18 cellular contexts compared by ENCODE assay signal in genomic region chr13:113625965-113626661, GRCh38. TPM values are rescaled to one million over a fixed set of nuclear protein-coding genes. Genes with fewer than 3 reads are reported as not detected.
A peak's percentile ranks its signal among the peaks of the same experiment; 100 is the strongest.
DNase-seq lines count a peak whose midpoint lies in the region; ATAC-seq, FAIRE-seq and TF ChIP-seq lines count a peak whose summit lies in the region.
"Had no signal": no experiment of that assay in that cellular context is flagged by ENCODE, and none has a peak within 500 bp of the region (broad histone marks: within the 10 kb centered on the region; RNA-seq: fewer than 3 reads in every experiment).

No MANE protein-coding gene starts in this region.

- H4K91ac ChIP-seq in IMR-90 (ENCODE audit: insufficient read depth, low read depth, low read length) (peak overlapping the region; percentile 44; the same call in 1 of the 2 replicates), H1 (replicated peaks; ENCODE audit: insufficient read length, low read length) (peak overlapping the region; percentile 54)

- H3K23ac ChIP-seq in IMR-90 (ENCODE audit: low read depth, low read length) (no peak overlapping the region), H1 (ENCODE audit: insufficient read length) (no peak overlapping the region)

- in situ Hi-C loops in IMR-90 (cut with MboI; ENCODE audit: low sequenced_read_pairs) = no loop called here

- H3K79me1 ChIP-seq in IMR-90 (ENCODE audit: low read depth in 1 of 2, low read length in 2 of 2) (peaks cover 19 to 77% of the 10 kb centered on the region in 2 experiments), H1 (ENCODE audit: low read depth, low read length) (peaks cover 12% of the 10 kb centered on the region)

- POLR2A ChIA-PET in IMR-90 (lab: Charles Lee; ENCODE audit: unreplicated experiment) = no interaction called here
- POLR2A ChIA-PET in H1 (lab: Charles Lee; ENCODE audit: partially characterized antibody) = no interaction called here

- H2BK15ac ChIP-seq in IMR-90 (ENCODE audit: low read depth, low read length) (peak overlapping the region; percentile 10; the same call in 1 of the 3 replicates), H1 (ENCODE audit: low read length) (no peak overlapping the region)

- dilution Hi-C loops in IMR-90 (cut with HindIII; ENCODE audit: low sequenced_read_pairs, unreplicated experiment) = no loop called here

- H3K4ac ChIP-seq in IMR-90 (ENCODE audit: low read depth, low read length) (peak overlapping the region; percentile 75), H1 (replicated peaks; ENCODE audit: insufficient read length, low read depth, low read length) (no peak overlapping the region)

- peak overlapping the region; percentile 76 for H4K5ac ChIP-seq in IMR-90 (ENCODE audit: low read depth, low read length)
- H4K5ac ChIP-seq in H1 (ENCODE audit: insufficient read length, low read depth, low read length) = no peak overlapping the region

- DNase-seq in AG10803 (ENCODE audit: low read depth) = peak; percentile 74
- peak; percentile 50 for DNase-seq in IMR-90
- DNase-seq in H1 (ENCODE audit: low read depth in 1 of 2, low spot score in 2 of 2) = no peak
- DNase-seq in mesothelial cell of epicardium (ENCODE audit: low spot score in 2 of 2, unreplicated experiment in 2 of 2) = no peak
- DNase-seq in substantia nigra (lab: John Stamatoyannopoulos, UW) = no peak
- DNase-seq in activated T-cell treated with anti-CD3 and anti-CD28 coated beads, Interleukin-2, amount 50 U/mL, for 4 hours = no peak
- DNase-seq: activated CD4-positive, alpha-beta T cell treated with anti-CD3 and anti-CD28 coated beads for 4 hours; activated T-cell treated with anti-CD3 and anti-CD28 coated beads, Interleukin-2, amount 50 U/mL, for 48 hours; body of pancreas; stimulated activated CD4-positive, alpha-beta T cell treated with anti-CD3 and anti-CD28 coated beads, Interleukin-2, amount 100 ng/mL, for 48 hours had no signal

- peak overlapping the region; percentile 93 for H3K4me2 ChIP-seq in IMR-90 (ENCODE audit: low read depth, low read length)
- H3K4me2 ChIP-seq in H1 (ENCODE audit: insufficient read depth in 1 of 2, low read depth in 2 of 2, low read length in 2 of 2) = no peak overlapping the region

- peak overlapping the region; percentile 71 for H3K14ac ChIP-seq in IMR-90 (replicated peaks; ENCODE audit: low read depth, low read length)
- no peak overlapping the region for H3K14ac ChIP-seq in H1 (ENCODE audit: insufficient read length)

- H3K27me3 ChIP-seq in IMR-90 (ENCODE audit: control insufficient read depth, insufficient read depth, low read length) (no peaks in the 10 kb centered on the region), H1 (replicated peaks in 1 of 4; ENCODE audit: control insufficient read depth in 3 of 4, extremely low read depth in 1 of 4, insufficient read depth in 3 of 4, low read length in 3 of 4) (no peaks in the 10 kb centered on the region)
- H3K27me3 ChIP-seq: body of pancreas had no signal

- peak overlapping the region; percentile 69 for H2BK120ac ChIP-seq in IMR-90 (ENCODE audit: low read depth, low read length)
- no peak overlapping the region for H2BK120ac ChIP-seq in H1 (replicated peaks; ENCODE audit: low read depth, low read length)

- no peak for TF ChIP-seq RAD21 in IMR-90 (IDR thresholded peaks at IDR 0.05; ENCODE audit: low read length)
- no peak for TF ChIP-seq RAD21 in H1 (IDR thresholded peaks at IDR 0.05 in 1 of 2, conservative IDR thresholded peaks at IDR 0.05 in 1 of 2; ENCODE audit: low read depth in 2 of 2, low read length in 2 of 2)

- ATAC-seq in IMR-90 (ENCODE audit: low read depth) (peak; percentile 82), GM18868 (IDR thresholded peaks at IDR 0.05; ENCODE audit: unreplicated experiment) (no peak), GM18870 (IDR thresholded peaks at IDR 0.05; ENCODE audit: unreplicated experiment) (no peak)
- no peak for ATAC-seq in activated T-cell treated with anti-CD3 and anti-CD28 coated beads, Interleukin-2, amount 50 U/mL, for 4 hours
- ATAC-seq: body of pancreas; stimulated activated memory B cell treated with anti-CD40 and anti-IgM and Interleukin-4, amounts not matched to agents 10 μg/mL and 1 μg/mL and 100 μg/mL, for 72 hours had no signal

- H3K4me3 Mint-ChIP-seq in mesothelial cell of epicardium = no peak overlapping the region
- H3K4me3 Mint-ChIP-seq in activated T-cell treated with anti-CD3 and anti-CD28 coated beads, Interleukin-2, amount 50 U/mL, for 4 hours = no peak overlapping the region
- H3K4me3 Mint-ChIP-seq: stimulated activated memory B cell treated with anti-CD40 and anti-IgM and Interleukin-4, amounts not matched to agents 10 μg/mL and 1 μg/mL and 100 μg/mL, for 72 hours had no signal

- H3K9me3 Mint-ChIP-seq in mesothelial cell of epicardium = no peaks in the 10 kb centered on the region
- no peaks in the 10 kb centered on the region for H3K9me3 Mint-ChIP-seq in activated T-cell treated with anti-CD3 and anti-CD28 coated beads, Interleukin-2, amount 50 U/mL, for 4 hours
- H3K9me3 Mint-ChIP-seq: stimulated activated memory B cell treated with anti-CD40 and anti-IgM and Interleukin-4, amounts not matched to agents 10 μg/mL and 1 μg/mL and 100 μg/mL, for 72 hours had no signal

- H3K18ac ChIP-seq in IMR-90 (ENCODE audit: low read depth, low read length) = peak overlapping the region; percentile 97
- no peak overlapping the region for H3K18ac ChIP-seq in H1 (ENCODE audit: extremely low read depth, low read length)

- BruUV-seq in IMR-90 (replicated peaks; lab: Mats Ljungman, UMichigan) = no TSS peak

- peak overlapping the region; percentile 35 for H2AK9ac ChIP-seq in IMR-90 (replicated peaks; ENCODE audit: low read depth, low read length, poor library complexity)

- H3K27ac ChIP-seq in IMR-90 (ENCODE audit: insufficient read depth, low read length) (peak overlapping the region; percentile 93), H1 (ENCODE audit: low read depth, low read length) (no peak overlapping the region), substantia nigra (ENCODE audit: low read depth, low read length, poor library complexity, severe bottlenecking) (no peak overlapping the region)
- H3K27ac ChIP-seq: body of pancreas, C4-2B had no signal

- peaks cover 0 to 28% of the 10 kb centered on the region in 2 experiments; a peak in 2 of 4 replicates for H3K79me2 ChIP-seq in H1 (ENCODE audit: control insufficient read depth in 1 of 2, insufficient read depth in 2 of 2, low read length in 2 of 2)

- peaks cover 13% of the 10 kb centered on the region for H3K4me1 ChIP-seq in IMR-90 (ENCODE audit: control insufficient read depth, insufficient read depth, low read length)
- H3K4me1 ChIP-seq in H1 (replicated peaks in 1 of 4; ENCODE audit: control insufficient read depth in 3 of 4, insufficient read depth in 4 of 4, low read length in 3 of 4) = no peaks in the 10 kb centered on the region
- H3K4me1 ChIP-seq: body of pancreas had no signal

- no peak for TF ChIP-seq EP300 in H1 (IDR thresholded peaks at IDR 0.05; ENCODE audit: borderline replicate concordance in 1 of 2, low read depth in 2 of 2, low read length in 2 of 2)

- H4K8ac ChIP-seq in IMR-90 (ENCODE audit: low read depth in 2 of 2, low read length in 2 of 2) (peak overlapping the region in 1 of 2 experiments; percentile 50; a peak in 2 of 4 replicates), H1 (ENCODE audit: extremely low read depth, insufficient read depth, low read length) (no peak overlapping the region)

- H4K20me1 ChIP-seq in IMR-90 (ENCODE audit: insufficient read depth, low read length) = peaks cover 64% of the 10 kb centered on the region
- H4K20me1 ChIP-seq in H1 (replicated peaks in 1 of 2; ENCODE audit: control insufficient read depth in 1 of 2, insufficient read depth in 2 of 2, low read length in 2 of 2) = peaks cover 9 to 10% of the 10 kb centered on the region in 2 experiments

- no peaks in the 10 kb centered on the region for H3K23me2 ChIP-seq in H1 (ENCODE audit: low read depth, low read length)

- peak overlapping the region; percentile 78 for H2BK20ac ChIP-seq in IMR-90 (ENCODE audit: low read depth, low read length)
- no peak overlapping the region for H2BK20ac ChIP-seq in H1 (ENCODE audit: low read length)

- no peak overlapping the region for H3K56ac ChIP-seq in IMR-90 (ENCODE audit: extremely low read depth, insufficient read depth, low read length)
- H3K56ac ChIP-seq in H1 (replicated peaks; ENCODE audit: insufficient read length, low read depth, low read length) = no peak overlapping the region

- 78% methylated on average over 12 of the region's 20 CpGs; no CpG with 5 or more reads in 1 of the 2 experiments for WGBS in IMR-90 (ENCODE audit: extremely low coverage in 2 of 2, insufficient read length in 1 of 2), 2 experiments
- WGBS in H1 (ENCODE audit: extremely low coverage in 1 of 2, insufficient coverage in 1 of 2, insufficient read length in 1 of 2, insufficient replicate concordance in 2 of 2, low coverage in 1 of 2, low lambda C conversion rate in 2 of 2, missing lambda C conversion rate in 1 of 2), 2 experiments = 91% methylated on average over 20 of the region's 20 CpGs; no CpG with 5 or more reads in 1 of the 2 experiments

- H3K9me3 ChIP-seq in IMR-90 (ENCODE audit: control insufficient read depth, insufficient read depth, low read length) = no peaks in the 10 kb centered on the region
- peaks cover 0 to 14% of the 10 kb centered on the region in 2 experiments; a peak in 1 of 4 replicates for H3K9me3 ChIP-seq in H1 (ENCODE audit: insufficient read depth in 2 of 2, low read depth in 1 of 2, low read length in 1 of 2)
- H3K9me3 ChIP-seq: body of pancreas had no signal

- H2BK5ac ChIP-seq in IMR-90 (ENCODE audit: low read depth, low read length, poor library complexity, severe bottlenecking) (peak overlapping the region; percentile 78), H1 (ENCODE audit: low read depth, low read length) (no peak overlapping the region)

- peaks cover 11% of the 10 kb centered on the region for H3K4me1 Mint-ChIP-seq in mesothelial cell of epicardium
- no peaks in the 10 kb centered on the region for H3K4me1 Mint-ChIP-seq in activated T-cell treated with anti-CD3 and anti-CD28 coated beads, Interleukin-2, amount 50 U/mL, for 4 hours (ENCODE audit: low read depth)
- H3K4me1 Mint-ChIP-seq: stimulated activated memory B cell treated with anti-CD40 and anti-IgM and Interleukin-4, amounts not matched to agents 10 μg/mL and 1 μg/mL and 100 μg/mL, for 72 hours had no signal

- intact Hi-C loops in IMR-90 (cut with micrococcal nuclease) = no loop called here

- H3K9ac ChIP-seq in IMR-90 (ENCODE audit: low read depth, low read length) = no peak overlapping the region
- H3K9ac ChIP-seq in H1 (replicated peaks in 1 of 4; ENCODE audit: extremely low read depth in 1 of 4, low read depth in 3 of 4, low read length in 3 of 4) = no peak overlapping the region

- H3K27me3 Mint-ChIP-seq in mesothelial cell of epicardium (ENCODE audit: low read depth) = no peaks in the 10 kb centered on the region
- no peaks in the 10 kb centered on the region for H3K27me3 Mint-ChIP-seq in activated T-cell treated with anti-CD3 and anti-CD28 coated beads, Interleukin-2, amount 50 U/mL, for 4 hours (ENCODE audit: low read depth)
- H3K27me3 Mint-ChIP-seq: stimulated activated memory B cell treated with anti-CD40 and anti-IgM and Interleukin-4, amounts not matched to agents 10 μg/mL and 1 μg/mL and 100 μg/mL, for 72 hours had no signal

- TF ChIP-seq CTCF in AG10803 (conservative IDR thresholded peaks at IDR 0.05; ENCODE audit: low read length) = no peak
- no peak for TF ChIP-seq CTCF in IMR-90 (conservative IDR thresholded peaks at IDR 0.05; ENCODE audit: low read depth, low read length)
- TF ChIP-seq CTCF in H1 (IDR thresholded peaks at IDR 0.05; ENCODE audit: control extremely low read depth in 1 of 3, insufficient read depth in 1 of 3, low read depth in 1 of 3, low read length in 3 of 3) = no peak
- no peak for TF ChIP-seq CTCF in mesothelial cell of epicardium (IDR thresholded peaks at IDR 0.05; ENCODE audit: unreplicated experiment)

- no peak overlapping the region for H2BK12ac ChIP-seq in H1 (ENCODE audit: low read depth, low read length)

- no peak for FAIRE-seq in H1 (lab: Jason Lieb, UNC)
- FAIRE-seq: G401.6 had no signal

- TF ChIP-seq POLR2A in IMR-90 (IDR thresholded peaks at IDR 0.05; ENCODE audit: low read depth, low read length) = no peak
- no peak for TF ChIP-seq POLR2A in H1 (IDR thresholded peaks at IDR 0.05; ENCODE audit: control extremely low read depth in 1 of 2, low read depth in 2 of 2, low read length in 2 of 2)

- H2AFZ ChIP-seq in IMR-90 (replicated peaks; ENCODE audit: low read length, poor library complexity) (no peak overlapping the region), H1 (ENCODE audit: low read length) (no peak overlapping the region)

- H3K27ac Mint-ChIP-seq in mesothelial cell of epicardium = peak overlapping the region; percentile 95
- H3K27ac Mint-ChIP-seq: stimulated activated memory B cell treated with anti-CD40 and anti-IgM and Interleukin-4, amounts not matched to agents 10 μg/mL and 1 μg/mL and 100 μg/mL, for 72 hours had no signal

- H3K36me3 ChIP-seq in IMR-90 (ENCODE audit: control insufficient read depth, insufficient read depth, low read length) (peaks cover 34% of the 10 kb centered on the region), H1 (ENCODE audit: control insufficient read depth in 2 of 4, insufficient read depth in 4 of 4, low read length in 3 of 4) (peaks cover 0 to 21% (median 11%) of the 10 kb centered on the region in 4 experiments; a peak in 5 of 8 replicates)

- CTCF ChIA-PET in IMR-90 (lab: Yijun Ruan, JAX) = no interaction called here
- CTCF ChIA-PET in H1 (lab: Charles Lee; ENCODE audit: partially characterized antibody) = interaction anchor here (0.5 to 1.2 kb wide), 4 partner anchors 8 to 115 kb away, joined by 3 read pairs; no protein-coding TSS in a partner anchor

- H2AK5ac ChIP-seq in IMR-90 (ENCODE audit: low read depth, low read length) = peak overlapping the region; percentile 91
- H2AK5ac ChIP-seq in H1 (ENCODE audit: low read depth, low read length) = no peak overlapping the region

- peaks cover 20% of the 10 kb centered on the region for H3K9me1 ChIP-seq in IMR-90 (ENCODE audit: insufficient read depth, low read length)

- peaks cover 42% of the 10 kb centered on the region for H3K36me3 Mint-ChIP-seq in mesothelial cell of epicardium
- peaks cover 21% of the 10 kb centered on the region for H3K36me3 Mint-ChIP-seq in activated T-cell treated with anti-CD3 and anti-CD28 coated beads, Interleukin-2, amount 50 U/mL, for 4 hours (ENCODE audit: insufficient read depth)

- H3K4me3 ChIP-seq in AG10803 (ENCODE audit: low read length) (no peak overlapping the region), IMR-90 (ENCODE audit: insufficient read depth, low read depth, low read length) (no peak overlapping the region), H1 (ENCODE audit: extremely low read depth in 1 of 4, insufficient read depth in 2 of 4, low read depth in 3 of 4, low read length in 4 of 4) (no peak overlapping the region)
- H3K4me3 ChIP-seq: body of pancreas had no signal

RNA-seq across cellular contexts. Expression of gene ATP4B, which starts 31.9 kb away (rescaled TPM):
- total RNA-seq in IMR-90 (2012; rRNA removed) = not detected in 2 replicates
- polyA plus RNA-seq in IMR-90 (2012; rRNA removed) = not detected in 2 replicates
- not detected in 2 replicates for polyA plus RNA-seq in IMR-90 (2012; cell fraction: cytosol; rRNA removed)
- polyA plus RNA-seq in IMR-90 (2012; cell fraction: nucleus; rRNA removed; ENCODE audit: low replicate concordance) = not detected in 2 replicates
- not detected in 2 replicates for total RNA-seq in H1 (2021; fragmentation: NEBNext Ultra II Directional; extraction: Animal tissue kit (Norgen Biotek cat#: 25700))
- polyA plus RNA-seq in H1 (2011; rRNA removed) = 0.05 TPM in 1 of 2 replicates, not detected in the other
- not detected for polyA plus RNA-seq in H1 (2011; cell fraction: cytosol; rRNA removed)
- 0.07 TPM for polyA plus RNA-seq in H1 (2011; cell fraction: nucleus; rRNA removed)
- not detected in 4 replicates for polyA plus RNA-seq in H1 (2012, experiment 1 of 2)
- not detected for polyA plus RNA-seq in H1 (2012, experiment 2 of 2)
- not detected for polyA plus RNA-seq in H1 (2013, experiment 1 of 2)
- polyA plus RNA-seq in H1 (2013, experiment 2 of 2) = not detected
- polyA minus RNA-seq in H1 (2011; rRNA and poly(A)+ RNA removed) = not detected in 2 replicates
- polyA minus RNA-seq in H1 (2011; cell fraction: cytosol; rRNA and poly(A)+ RNA removed) = not detected
- not detected for polyA minus RNA-seq in H1 (2011; cell fraction: nucleus; rRNA and poly(A)+ RNA removed)
- not detected in 3 replicates for total RNA-seq in mesothelial cell of epicardium
- not detected for total RNA-seq in activated T-cell treated with anti-CD3 and anti-CD28 coated beads, Interleukin-2, amount 50 U/mL, for 4 hours
- total RNA-seq: body of pancreas; OCI-LY7; T-helper 1 cell treated with Interleukin-12 subunit alpha and Interleukin-12 subunit beta and Interleukin-4 antibody, amounts not matched to agents 30 ng/mL and 1 ng/mL, for 36 hours had no signal

RNA-seq across cellular contexts. Expression of gene GRK1, which starts 40.9 kb away (rescaled TPM):
- total RNA-seq in IMR-90 (2012; rRNA removed) (not detected in 2 replicates), mesothelial cell of epicardium (0.20 to 0.41 TPM (median 0.34 TPM) in 3 replicates)
- polyA plus RNA-seq in IMR-90 (2012; rRNA removed) (not detected in 2 replicates), H1 (2011; rRNA removed) (0.12 and 0.16 TPM in 2 replicates)
- polyA plus RNA-seq in IMR-90 (2012; cell fraction: cytosol; rRNA removed) = not detected in 2 replicates
- 0.01 TPM in 1 of 2 replicates, not detected in the other for polyA plus RNA-seq in IMR-90 (2012; cell fraction: nucleus; rRNA removed; ENCODE audit: low replicate concordance)
- 0.21 TPM in 1 of 2 replicates, not detected in the other for total RNA-seq in H1 (2021; fragmentation: NEBNext Ultra II Directional; extraction: Animal tissue kit (Norgen Biotek cat#: 25700))
- polyA plus RNA-seq in H1 (2011; cell fraction: cytosol; rRNA removed) = 0.12 TPM
- 0.26 TPM for polyA plus RNA-seq in H1 (2011; cell fraction: nucleus; rRNA removed)
- polyA plus RNA-seq in H1 (2012, experiment 1 of 2) = 0.13 TPM in 2 of 4 replicates, not detected in the others
- polyA plus RNA-seq in H1 (2012, experiment 2 of 2) = 0.07 TPM
- not detected for polyA plus RNA-seq in H1 (2013, experiment 1 of 2)
- not detected for polyA plus RNA-seq in H1 (2013, experiment 2 of 2)
- polyA minus RNA-seq in H1 (2011; rRNA and poly(A)+ RNA removed) = 0.06 and 0.10 TPM in 2 replicates
- not detected for polyA minus RNA-seq in H1 (2011; cell fraction: cytosol; rRNA and poly(A)+ RNA removed)
- polyA minus RNA-seq in H1 (2011; cell fraction: nucleus; rRNA and poly(A)+ RNA removed) = not detected
- total RNA-seq in activated T-cell treated with anti-CD3 and anti-CD28 coated beads, Interleukin-2, amount 50 U/mL, for 4 hours = under 1 TPM in 1 of 3 donors, not detected in 2; 0.05 TPM
- total RNA-seq: body of pancreas, OCI-LY7, pulmonary artery endothelial cell had no signal

RNA-seq across cellular contexts. Expression of gene TFDP1, which starts 41.6 kb away (rescaled TPM):
- total RNA-seq in IMR-90 (2012; rRNA removed) = 59.2 and 59.3 TPM in 2 replicates
- polyA plus RNA-seq in IMR-90 (2012; rRNA removed) = 97.0 and 97.8 TPM in 2 replicates
- polyA plus RNA-seq in IMR-90 (2012; cell fraction: cytosol; rRNA removed) = 50.0 and 55.8 TPM in 2 replicates
- polyA plus RNA-seq in IMR-90 (2012; cell fraction: nucleus; rRNA removed; ENCODE audit: low replicate concordance) = 54.6 and 91.2 TPM in 2 replicates
- 81.9 and 84.8 TPM in 2 replicates for total RNA-seq in H1 (2021; fragmentation: NEBNext Ultra II Directional; extraction: Animal tissue kit (Norgen Biotek cat#: 25700))
- polyA plus RNA-seq in H1 (2011; rRNA removed) = 35.5 and 43.6 TPM in 2 replicates
- polyA plus RNA-seq in H1 (2011; cell fraction: cytosol; rRNA removed) = 51.7 TPM
- 54.2 TPM for polyA plus RNA-seq in H1 (2011; cell fraction: nucleus; rRNA removed)
- polyA plus RNA-seq in H1 (2012, experiment 1 of 2) = 68.2 to 75.6 TPM (median 71.3 TPM) in 4 replicates
- polyA plus RNA-seq in H1 (2012, experiment 2 of 2) = 27.7 TPM
- polyA plus RNA-seq in H1 (2013, experiment 1 of 2) = 54.0 TPM
- 54.0 TPM for polyA plus RNA-seq in H1 (2013, experiment 2 of 2)
- 51.8 and 52.5 TPM in 2 replicates for polyA minus RNA-seq in H1 (2011; rRNA and poly(A)+ RNA removed)
- polyA minus RNA-seq in H1 (2011; cell fraction: cytosol; rRNA and poly(A)+ RNA removed) = 33.2 TPM
- polyA minus RNA-seq in H1 (2011; cell fraction: nucleus; rRNA and poly(A)+ RNA removed) = 26.5 TPM
- 51.6 to 53.6 TPM (median 52.6 TPM) in 3 replicates for total RNA-seq in mesothelial cell of epicardium
- 100 to 1,000 TPM; 147 to 200 (median 172) TPM for total RNA-seq in activated T-cell treated with anti-CD3 and anti-CD28 coated beads, Interleukin-2, amount 50 U/mL, for 4 hours

Comparison
In these comparisons a context has a peak if more than half of its experiments do, and no peak if none do; other contexts are left out.
1. DNase-seq: peak in AG10803 (single experiment) and IMR-90 (single experiment); none in H1 (0 of 2), mesothelial cell of epicardium (0 of 2), substantia nigra (0 of 49) and activated T-cell treated with anti-CD3 and anti-CD28 coated beads, Interleukin-2, amount 50 U/mL, for 4 hours (single experiment).